Comparison of ENCODE assay signal across 8 cellular contexts in the genomic region with DNA sequence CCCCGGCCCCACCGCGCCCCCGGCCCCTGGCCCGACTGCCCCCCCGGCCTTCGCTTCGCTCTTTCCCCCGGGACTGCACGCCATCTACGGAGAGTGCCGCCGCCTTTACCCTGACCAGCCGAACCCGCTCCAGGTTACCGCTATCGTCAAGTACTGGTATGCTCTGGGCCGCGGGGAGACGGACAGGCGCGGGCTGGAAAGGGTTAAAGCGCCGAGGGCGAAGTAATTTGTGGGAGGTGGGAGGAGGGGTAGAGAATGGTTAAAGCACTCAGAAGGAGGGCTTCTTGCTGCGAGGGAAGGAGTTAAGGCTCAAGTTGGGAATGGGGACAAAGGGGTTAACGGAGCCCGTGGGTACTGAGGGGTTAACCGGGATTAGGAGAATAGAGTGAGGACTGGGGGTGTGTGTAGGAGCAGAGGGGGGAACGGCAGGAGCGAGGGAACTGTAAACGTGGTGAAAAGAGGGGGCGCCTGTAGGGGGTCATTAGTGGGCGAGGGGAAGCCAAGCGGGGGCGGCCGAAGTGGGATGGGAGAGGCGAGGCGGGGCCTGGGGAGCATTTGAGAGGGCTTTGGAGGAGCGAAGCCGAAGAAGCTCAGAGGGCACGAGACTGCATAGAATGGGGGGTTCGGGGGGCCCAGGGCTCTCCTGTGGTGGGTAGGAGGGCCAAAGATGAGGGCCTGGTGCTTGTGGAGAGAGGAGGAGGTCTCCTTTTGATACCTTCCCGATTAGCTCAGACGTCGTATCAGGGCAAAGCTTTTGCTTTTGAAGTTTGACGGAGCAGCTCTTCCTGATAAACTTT. TPM values are rescaled to one million over a fixed set of nuclear protein-coding genes. Genes with fewer than 3 reads are reported as not detected.
A peak's percentile ranks its signal among the peaks of the same experiment; 100 is the strongest.
DNase-seq lines count a peak whose midpoint lies in the region; ATAC-seq, FAIRE-seq and TF ChIP-seq lines count a peak whose summit lies in the region.

No MANE protein-coding gene starts in this region.

- DNase-seq in HCT116 (ENCODE audit: low read depth, low spot score) (no peak), SK-N-MC (ENCODE audit: low read depth, low spot score) (no peak), body of pancreas (peak; percentile 17 to 30 (median 24)), keratinocyte (ENCODE audit: low read depth, low spot score) (no peak), NCI-H510A (lab: John Stamatoyannopoulos, UW) (no peak), D341Med (ENCODE audit: low spot score) (no peak)
- DNase-seq in stimulated activated CD4-positive, alpha-beta T cell treated with anti-CD3 and anti-CD28 coated beads, Interleukin-1b, Interleukin-23, amount 100 ng/mL, for 24 hours (ENCODE audit: low read depth in 4 of 4, low spot score in 1 of 4): peak in 3 of 4 experiments; percentile 7 to 18 (median 12)

- H3K79me2 ChIP-seq in HCT116 (ENCODE audit: insufficient read depth, low read length): peaks cover 46% of the 10 kb centered on the region
- peaks cover 50% of the 10 kb centered on the region for H3K79me2 ChIP-seq in keratinocyte (ENCODE audit: control insufficient read depth, insufficient read depth, low read length)

- H3K4me1 ChIP-seq in HCT116 (ENCODE audit: control insufficient read depth in 1 of 2, insufficient read depth in 2 of 2, low read length in 2 of 2) (peaks cover 13 to 27% of the 10 kb centered on the region in 2 experiments), body of pancreas (peaks cover 29% of the 10 kb centered on the region), keratinocyte (ENCODE audit: control insufficient read depth, extremely low read depth, insufficient read depth, low read length) (peaks cover 26% of the 10 kb centered on the region)

- H3K4me3 ChIP-seq in HCT116 (replicated peaks in 1 of 2; ENCODE audit: low read depth in 1 of 2, low read length in 2 of 2) (peak overlapping the region; percentile 83 to 89), SK-N-MC (peak overlapping the region; percentile 83), body of pancreas (peak overlapping the region; percentile 74 to 84), keratinocyte (ENCODE audit: control insufficient read depth in 2 of 3, extremely low read depth in 1 of 3, insufficient read depth in 2 of 3, low read depth in 1 of 3, low read length in 3 of 3) (peak overlapping the region; percentile 77 to 94 (median 89))

- peak overlapping the region; percentile 84 for H3K4me2 ChIP-seq in HCT116 (ENCODE audit: low read length)
- peak overlapping the region; percentile 84 for H3K4me2 ChIP-seq in keratinocyte (ENCODE audit: control insufficient read depth, extremely low read depth, insufficient read depth, low read depth, low read length)

- no peak for FAIRE-seq in keratinocyte (lab: Jason Lieb, UNC)

- TF ChIP-seq POLR2A in HCT116 (IDR thresholded peaks at IDR 0.05; ENCODE audit: borderline replicate concordance, extremely low read depth, insufficient read depth, insufficient read length) (no peak), body of pancreas (IDR thresholded peaks at IDR 0.05) (no peak)

- H3K9me1 ChIP-seq in keratinocyte (ENCODE audit: control insufficient read depth, extremely low read depth, insufficient read depth, low read length): peaks cover 7% of the 10 kb centered on the region

- ATAC-seq in HCT116 (no peak), body of pancreas (no peak), GM18867 (IDR thresholded peaks at IDR 0.05; ENCODE audit: unreplicated experiment) (no peak)

- H3K27me3 ChIP-seq in HCT116 (ENCODE audit: insufficient read depth, low read length): no peaks in the 10 kb centered on the region
- H3K27me3 ChIP-seq in body of pancreas: no peaks in the 10 kb centered on the region
- no peaks in the 10 kb centered on the region for H3K27me3 ChIP-seq in keratinocyte (ENCODE audit: control insufficient read depth, extremely low read depth, insufficient read depth, low read length)

- POLR2A ChIA-PET in HCT116 (lab: Charles Lee): interaction anchor here (1.3 to 2.3 kb wide), 4 partner anchors 15 to 274 kb away, joined by 3 to 8 read pairs (median 5); partner anchors contain the start of gene CUEDC2

- H3K9me3 ChIP-seq in HCT116 (ENCODE audit: control insufficient read depth in 1 of 2, insufficient read depth in 1 of 2, low read depth in 1 of 2, low read length in 2 of 2) (no peaks in the 10 kb centered on the region), SK-N-MC (ENCODE audit: low read depth, low read length) (no peaks in the 10 kb centered on the region), body of pancreas (no peaks in the 10 kb centered on the region), keratinocyte (ENCODE audit: control insufficient read depth, low read depth, low read length) (no peaks in the 10 kb centered on the region)

- H2AFZ ChIP-seq in HCT116 (ENCODE audit: low read depth, low read length, poor library complexity, severe bottlenecking) (no peak overlapping the region), keratinocyte (ENCODE audit: control insufficient read depth, low read length) (peak overlapping the region; percentile 90)

- intact Hi-C loops in HCT116 (cut with micrococcal nuclease): loop anchor here (5.0 kb wide), 2 partner anchors 93 to 352 kb away; partner anchors contain the start of gene NOLC1
- intact Hi-C loops in body of pancreas (cut with DNase I): no loop called here

- TF ChIP-seq RAD21 in HCT116 (IDR thresholded peaks at IDR 0.05; ENCODE audit: low read depth): no peak

- CTCF ChIA-PET in HCT116 (lab: Charles Lee): interaction anchor here (0.6 to 5.3 kb wide), 19 partner anchors 12 to 413 kb away, joined by 3 to 103 read pairs (median 3); partner anchors contain the start of gene CUEDC2

- H3K27ac ChIP-seq in HCT116 (ENCODE audit: low read depth, low read length): peak overlapping the region; percentile 46; the same call in 1 of the 2 replicates
- peak overlapping the region; percentile 36 for H3K27ac ChIP-seq in SK-N-MC
- H3K27ac ChIP-seq in body of pancreas: peak overlapping the region in 3 of 4 donors; percentile 70 to 93 (median 71)
- peak overlapping the region; percentile 40 for H3K27ac ChIP-seq in keratinocyte (ENCODE audit: control insufficient read depth, insufficient read depth, low read length)

- TSS peak; percentile 30 for BruUV-seq in HCT116 (replicated peaks; lab: Mats Ljungman, UMichigan)

- H3K9ac ChIP-seq in HCT116 (ENCODE audit: low read length): peak overlapping the region; percentile 75
- H3K9ac ChIP-seq in SK-N-MC (ENCODE audit: insufficient read length): peak overlapping the region; percentile 79
- peak overlapping the region; percentile 85 for H3K9ac ChIP-seq in keratinocyte (ENCODE audit: control insufficient read depth, extremely low read depth, insufficient read depth, low read length)

- RAD21 ChIA-PET in HCT116 (lab: Charles Lee; ENCODE audit: low non-redundant PET in 1 of 2, low total read pairs in 2 of 2, uncharacterized antibody in 2 of 2, unreplicated experiment in 2 of 2): interaction anchor here (1.0 to 1.2 kb wide), 3 partner anchors 79 to 80 kb away, joined by 3 to 10 read pairs (median 8); no protein-coding TSS in a partner anchor

- H3K36me3 ChIP-seq in HCT116 (ENCODE audit: control insufficient read depth in 1 of 2, insufficient read depth in 2 of 2, low read length in 2 of 2) (peaks cover 3 to 10% of the 10 kb centered on the region in 2 experiments; a peak in 3 of 4 replicates), SK-N-MC (ENCODE audit: insufficient read depth, low read length) (peaks cover 6% of the 10 kb centered on the region; the same call in 1 of the 2 replicates), body of pancreas (replicated peaks in 1 of 2; ENCODE audit: insufficient read depth in 1 of 2, low read depth in 2 of 2) (no peaks in the 10 kb centered on the region), keratinocyte (ENCODE audit: control insufficient read depth in 2 of 2, extremely low read depth in 1 of 2, insufficient read depth in 2 of 2, low read length in 2 of 2) (peaks cover 0 to 3% of the 10 kb centered on the region in 2 experiments)

- WGBS in body of pancreas, 2 donors: 0 to 1% methylated on average over 36 to 44 of the region's 47 CpGs

- no peak for TF ChIP-seq CTCF in HCT116 (IDR thresholded peaks at IDR 0.05 in 2 of 3, conservative IDR thresholded peaks at IDR 0.05 in 1 of 3; ENCODE audit: borderline replicate concordance in 1 of 3, insufficient read depth in 1 of 3, low read depth in 2 of 3, low read length in 2 of 3)
- TF ChIP-seq CTCF in body of pancreas (IDR thresholded peaks at IDR 0.05): no peak
- TF ChIP-seq CTCF in keratinocyte (optimal IDR thresholded peaks at IDR 0.05 in 1 of 3, IDR thresholded peaks at IDR 0.05 in 1 of 3, conservative IDR thresholded peaks at IDR 0.05 in 1 of 3; ENCODE audit: extremely low read depth in 1 of 3, insufficient read depth in 2 of 3, low read length in 3 of 3): no peak

- dilution Hi-C loops in keratinocyte (cut with MboI; ENCODE audit: extremely low pct_ligation_motif_present, low sequenced_read_pairs): loop anchor here (10.0 kb wide), 1 partner anchor 70 kb away; no protein-coding TSS in a partner anchor

- H3K9me2 ChIP-seq in HCT116 (ENCODE audit: insufficient read depth): no peaks in the 10 kb centered on the region

- H4K20me1 ChIP-seq in HCT116 (ENCODE audit: insufficient read depth) (no peaks in the 10 kb centered on the region), keratinocyte (ENCODE audit: control insufficient read depth, extremely low read depth, insufficient read depth, low read length) (peaks cover 7% of the 10 kb centered on the region)

RNA-seq across cellular contexts. Expression of gene SUFU, which starts 0.6 kb away (rescaled TPM):
- 18.8 TPM for total RNA-seq in HCT116 (2021; ENCODE audit: unreplicated experiment)
- polyA plus RNA-seq in HCT116 (2012): 12.4 and 13.0 TPM in 2 replicates
- 1 to 10 TPM; 3.1 to 6.6 TPM for total RNA-seq in body of pancreas
- polyA plus RNA-seq in keratinocyte: 3.7 to 6.8 TPM (median 4.8 TPM) in 3 replicates
- 2.8 TPM for polyA plus RNA-seq in keratinocyte (2011; ENCODE audit: low read depth)
- polyA plus RNA-seq in keratinocyte (2011; cell fraction: cytosol; rRNA removed): 4.0 and 4.7 TPM in 2 replicates
- 11.6 and 15.0 TPM in 2 replicates for polyA plus RNA-seq in keratinocyte (2011; cell fraction: nucleus; rRNA removed)
- polyA plus RNA-seq in keratinocyte (2012; ENCODE audit: low replicate concordance): 4.9 and 7.8 TPM in 2 replicates
- 8.8 to 17.2 TPM (median 11.0 TPM) in 3 replicates for polyA minus RNA-seq in keratinocyte
- 7.5 TPM for polyA minus RNA-seq in keratinocyte (2011; cell fraction: cytosol; rRNA and poly(A)+ RNA removed)
- 9.6 and 14.9 TPM in 2 replicates for polyA minus RNA-seq in keratinocyte (2011; cell fraction: nucleus; rRNA and poly(A)+ RNA removed)

RNA-seq across cellular contexts. Expression of gene ACTR1A, which starts 1.9 kb away (rescaled TPM):
- 94.2 TPM for total RNA-seq in HCT116 (2021; ENCODE audit: unreplicated experiment)
- 57.1 and 66.3 TPM in 2 replicates for polyA plus RNA-seq in HCT116 (2012)
- total RNA-seq in body of pancreas: 10 to 100 TPM; 35.5 to 55.0 TPM
- polyA plus RNA-seq in keratinocyte: 160 to 229 TPM (median 162 TPM) in 3 replicates
- 21.8 TPM for polyA plus RNA-seq in keratinocyte (2011; ENCODE audit: low read depth)
- polyA plus RNA-seq in keratinocyte (2011; cell fraction: cytosol; rRNA removed): 138 and 153 TPM in 2 replicates
- 160 and 173 TPM in 2 replicates for polyA plus RNA-seq in keratinocyte (2011; cell fraction: nucleus; rRNA removed)
- polyA plus RNA-seq in keratinocyte (2012; ENCODE audit: low replicate concordance): 64.3 and 139 TPM in 2 replicates
- polyA minus RNA-seq in keratinocyte: 163 to 238 TPM (median 196 TPM) in 3 replicates
- 128 TPM for polyA minus RNA-seq in keratinocyte (2011; cell fraction: cytosol; rRNA and poly(A)+ RNA removed)
- 79.6 and 122 TPM in 2 replicates for polyA minus RNA-seq in keratinocyte (2011; cell fraction: nucleus; rRNA and poly(A)+ RNA removed)

RNA-seq across cellular contexts. Expression of gene C10orf95, which starts 53.0 kb away (rescaled TPM):
- total RNA-seq in HCT116 (2021; ENCODE audit: unreplicated experiment) (2.1 TPM), body of pancreas (1 to 10 TPM in 1 of 2 donors, under 1 TPM in 1; 0.66 to 4.2 TPM)
- 3.8 TPM in 2 replicates for polyA plus RNA-seq in HCT116 (2012)
- 0.60 to 0.81 TPM (median 0.63 TPM) in 3 replicates for polyA plus RNA-seq in keratinocyte
- polyA plus RNA-seq in keratinocyte (2011; ENCODE audit: low read depth): 0.24 TPM
- 0.43 and 0.78 TPM in 2 replicates for polyA plus RNA-seq in keratinocyte (2011; cell fraction: cytosol; rRNA removed)
- polyA plus RNA-seq in keratinocyte (2011; cell fraction: nucleus; rRNA removed): 0.27 and 0.52 TPM in 2 replicates
- polyA plus RNA-seq in keratinocyte (2012; ENCODE audit: low replicate concordance): 0.83 and 2.1 TPM in 2 replicates
- polyA minus RNA-seq in keratinocyte: 0.26 to 0.99 TPM (median 0.43 TPM) in 3 replicates
- polyA minus RNA-seq in keratinocyte (2011; cell fraction: cytosol; rRNA and poly(A)+ RNA removed): not detected
- polyA minus RNA-seq in keratinocyte (2011; cell fraction: nucleus; rRNA and poly(A)+ RNA removed): 0.39 and 0.42 TPM in 2 replicates

Comparison
In these comparisons a context has a peak if more than half of its experiments do, and no peak if none do; other contexts are left out.
1. DNase-seq: peak in body of pancreas (4 of 4) and stimulated activated CD4-positive, alpha-beta T cell treated with anti-CD3 and anti-CD28 coated beads, Interleukin-1b, Interleukin-23, amount 100 ng/mL, for 24 hours (3 of 4); none in HCT116 (single experiment), SK-N-MC (single experiment), keratinocyte (single experiment), NCI-H510A (single experiment) and D341Med (single experiment).
2. Peak in every context shown above with its lines, with median percentiles within 50 percentile points of each other: H3K27ac ChIP-seq, H3K4me3 ChIP-seq and H3K9ac ChIP-seq.